In genomic region chr7:85030893-85031292, GRCh38 we compare ENCODE assay signal across 8 cellular contexts.
A peak's percentile ranks its signal among the peaks of the same experiment; 100 is the strongest.
DNase-seq lines count a peak whose midpoint lies in the region; ATAC-seq and TF ChIP-seq lines count a peak whose summit lies in the region.

No MANE protein-coding gene starts in this region.

- H3K27me3 ChIP-seq in SK-N-SH (ENCODE audit: insufficient read depth), result no peaks in the 10 kb centered on the region
- H3K27me3 ChIP-seq in aorta (ENCODE audit: control insufficient read depth in 1 of 2, insufficient read depth in 2 of 2, low read length in 1 of 2), result no peaks in the 10 kb centered on the region

- TF ChIP-seq RAD21 in SK-N-SH (IDR thresholded peaks at IDR 0.05; ENCODE audit: low read length), result peak; percentile 78

- H3K4me1 ChIP-seq in SK-N-SH (ENCODE audit: control insufficient read depth in 1 of 2, insufficient read depth in 2 of 2, low read depth in 1 of 2, low read length in 1 of 2), result peaks cover 0 to 5% of the 10 kb centered on the region in 2 experiments; a peak in 2 of 4 replicates
- H3K4me1 ChIP-seq in aorta (ENCODE audit: control insufficient read depth in 1 of 2, insufficient read depth in 2 of 2, low read length in 2 of 2), result no peaks in the 10 kb centered on the region

- CTCF ChIA-PET in SK-N-SH (lab: Yijun Ruan, JAX), result interaction anchor here (0.5 to 12.5 kb wide), 31 partner anchors 7 to 1439 kb away, joined by 3 to 268 read pairs (median 4); partner anchors contain the start of gene SEMA3D

- no peaks in the 10 kb centered on the region for H4K20me1 ChIP-seq in SK-N-SH (ENCODE audit: insufficient read depth)

- intact Hi-C loops in aorta (cut with DNase I), result loop anchor here in 1 of 2 donors (5.0 to 10.0 kb wide), 2 partner anchors 424 to 521 kb away; no protein-coding TSS in a partner anchor

- TF ChIP-seq CTCF in SK-N-SH (IDR thresholded peaks at IDR 0.05), result peak; percentile 95

- H3K36me3 ChIP-seq in SK-N-SH (replicated peaks in 1 of 2; ENCODE audit: control insufficient read depth in 1 of 2, insufficient read depth in 2 of 2, low read length in 1 of 2) (peaks cover 0 to 16% of the 10 kb centered on the region in 2 experiments), aorta (ENCODE audit: control insufficient read depth in 1 of 2, insufficient read depth in 2 of 2, low read length in 1 of 2) (peaks cover 0 to 2% of the 10 kb centered on the region in 2 donors)

- no peaks in the 10 kb centered on the region for H3K9me2 ChIP-seq in SK-N-SH

- DNase-seq in SIG-M5 treated with dmso at 0.1 percent for 504 hours (lab: John Stamatoyannopoulos, UW; ENCODE audit: unreplicated experiment) (peak; percentile 32), SIG-M5 (lab: John Stamatoyannopoulos, UW) (no peak), SK-N-SH (peak; percentile 1), glomerular endothelial cell (ENCODE audit: extremely low read depth, low read depth, low spot score) (peak; percentile 27), GF-D8 (lab: John Stamatoyannopoulos, UW) (no peak), aorta (no peak)

- no peaks in the 10 kb centered on the region for H3F3A ChIP-seq in SK-N-SH (replicated peaks; ENCODE audit: insufficient read depth)

- POLR2A ChIA-PET in SK-N-SH (lab: Yijun Ruan, JAX), result no interaction called here

- H3K4me2 ChIP-seq in SK-N-SH, result no peak overlapping the region

- ATAC-seq in HG03442 (IDR thresholded peaks at IDR 0.05; ENCODE audit: unreplicated experiment) (peak; percentile 66), aorta (ENCODE audit: low FRiP score) (no peak), GM19455 (IDR thresholded peaks at IDR 0.05; ENCODE audit: unreplicated experiment) (no peak)

- no peaks in the 10 kb centered on the region for H3K9me3 ChIP-seq in SK-N-SH
- no peaks in the 10 kb centered on the region for H3K9me3 ChIP-seq in aorta (ENCODE audit: control insufficient read depth, low read length)

- H3K27ac ChIP-seq in SK-N-SH (ENCODE audit: low read depth in 2 of 2, low read length in 1 of 2) (no peak overlapping the region), aorta (ENCODE audit: low read depth in 1 of 2, low read length in 2 of 2) (no peak overlapping the region)

- no peaks in the 10 kb centered on the region for H3K79me2 ChIP-seq in SK-N-SH (ENCODE audit: insufficient read depth)

- no peak for TF ChIP-seq EP300 in SK-N-SH (IDR thresholded peaks at IDR 0.05; ENCODE audit: borderline replicate concordance in 1 of 2, low read depth in 1 of 2, low read length in 1 of 2)

- H3K9ac ChIP-seq in SK-N-SH, result no peak overlapping the region

- no peak overlapping the region for H3K4me3 ChIP-seq in SK-N-SH (ENCODE audit: low read depth in 2 of 2, low read length in 1 of 2)
- H3K4me3 ChIP-seq in aorta (ENCODE audit: low read length in 2 of 2), result no peak overlapping the region

- H2AFZ ChIP-seq in SK-N-SH (ENCODE audit: low read depth), result no peak overlapping the region

TF ChIP-seq in SK-N-SH, 30 proteins besides CTCF, POLR2A, EP300 and RAD21:
- TF ChIP-seq, protein P1, sequence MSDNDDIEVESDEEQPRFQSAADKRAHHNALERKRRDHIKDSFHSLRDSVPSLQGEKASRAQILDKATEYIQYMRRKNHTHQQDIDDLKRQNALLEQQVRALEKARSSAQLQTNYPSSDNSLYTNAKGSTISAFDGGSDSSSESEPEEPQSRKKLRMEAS (IDR thresholded peaks at IDR 0.05; ENCODE audit: low read depth), result 0 out of 2 replicates have a peak, but pooled peaks have one; percentile 11
- TF ChIP-seq USF2 (IDR thresholded peaks at IDR 0.05; ENCODE audit: borderline replicate concordance, low read depth, low read length) (no peak), TEAD4 (IDR thresholded peaks at IDR 0.05; ENCODE audit: borderline replicate concordance, insufficient read depth) (peak; percentile 55; the same call in 1 of the 2 replicates), TCF12 (IDR thresholded peaks at IDR 0.05) (peak; percentile 67), JUND (IDR thresholded peaks at IDR 0.05) (peak; percentile 67), RFX5 (IDR thresholded peaks at IDR 0.05; ENCODE audit: low read length) (no peak), FOXJ3 (CRISPR knock-in tag; IDR thresholded peaks at IDR 0.05) (no peak), GABPA (IDR thresholded peaks at IDR 0.05; ENCODE audit: low read depth) (no peak), SMC3 (IDR thresholded peaks at IDR 0.05; ENCODE audit: low read depth, low read length) (peak; percentile 76), FOSL2 (IDR thresholded peaks at IDR 0.05; ENCODE audit: borderline replicate concordance, low read depth) (peak; percentile 36; the same call in 1 of the 2 replicates), GATA2 (CRISPR knock-in tag; IDR thresholded peaks at IDR 0.05) (no peak)
- TF ChIP-seq, protein P2, sequence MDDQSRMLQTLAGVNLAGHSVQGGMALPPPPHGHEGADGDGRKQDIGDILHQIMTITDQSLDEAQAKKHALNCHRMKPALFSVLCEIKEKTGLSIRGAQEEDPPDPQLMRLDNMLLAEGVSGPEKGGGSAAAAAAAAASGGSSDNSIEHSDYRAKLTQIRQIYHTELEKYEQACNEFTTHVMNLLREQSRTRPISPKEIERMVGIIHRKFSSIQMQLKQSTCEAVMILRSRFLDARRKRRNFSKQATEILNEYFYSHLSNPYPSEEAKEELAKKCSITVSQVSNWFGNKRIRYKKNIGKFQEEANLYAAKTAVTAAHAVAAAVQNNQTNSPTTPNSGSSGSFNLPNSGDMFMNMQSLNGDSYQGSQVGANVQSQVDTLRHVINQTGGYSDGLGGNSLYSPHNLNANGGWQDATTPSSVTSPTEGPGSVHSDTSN (IDR thresholded peaks at IDR 0.05), result peak; percentile 79

Comparison
In these comparisons a context has a peak if more than half of its experiments do, and no peak if none do; other contexts are left out.
1. DNase-seq: peak in SIG-M5 treated with dmso at 0.1 percent for 504 hours (single experiment), SK-N-SH (single experiment) and glomerular endothelial cell (single experiment); none in SIG-M5 (single experiment), GF-D8 (single experiment) and aorta (0 of 2).